In the genomic region with DNA sequence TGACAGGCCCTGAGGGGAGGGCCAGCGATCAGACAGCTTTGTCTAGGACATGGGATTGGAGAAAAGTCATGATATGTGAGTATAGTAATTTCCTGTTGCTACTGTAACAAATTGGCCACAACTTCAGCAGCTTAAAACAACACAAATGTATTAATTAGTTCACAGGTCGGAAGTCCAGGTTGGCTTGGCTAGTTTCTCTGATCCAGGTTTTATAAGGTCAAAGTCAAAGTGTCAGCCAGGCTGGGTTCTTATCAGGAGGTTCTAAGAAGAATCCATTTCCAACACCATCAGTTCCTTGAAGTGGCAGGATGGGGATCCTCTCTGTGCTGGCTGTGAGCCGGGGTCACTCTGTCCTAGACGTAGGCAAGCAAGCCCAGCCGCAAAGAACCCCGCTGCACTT, we compare ENCODE assay signal across 17 cellular contexts.
DNase-seq lines count a peak whose midpoint lies in the region; ATAC-seq, FAIRE-seq and TF ChIP-seq lines count a peak whose summit lies in the region.
"Had no signal": no experiment of that assay in that cellular context is flagged by ENCODE, and none has a peak within 500 bp of the region (broad histone marks: within the 10 kb centered on the region; RNA-seq: fewer than 3 reads in every experiment).

No MANE protein-coding gene starts in this region.

- no peak for ATAC-seq in K562
- ATAC-seq in left colon: peak; percentile 84
- no peak for ATAC-seq in HG03097 (IDR thresholded peaks at IDR 0.05; ENCODE audit: low FRiP score, unreplicated experiment)
- ATAC-seq in GM21381 (IDR thresholded peaks at IDR 0.05; ENCODE audit: unreplicated experiment): no peak
- no peak for ATAC-seq in GM21576 (IDR thresholded peaks at IDR 0.05; ENCODE audit: unreplicated experiment)

- H3K27ac ChIP-seq in K562 (ENCODE audit: extremely low read depth, low read depth, low read length) (no peak overlapping the region), osteoblast (ENCODE audit: low read depth, low read length) (no peak overlapping the region)

- 13% methylated on average over 6 of the region's 6 CpGs for WGBS in K562 (ENCODE audit: insufficient coverage, low coverage, missing lambda C conversion rate)

- H3K27me3 ChIP-seq in K562 (ENCODE audit: control insufficient read depth in 2 of 2, insufficient read depth in 2 of 2, low read length in 2 of 2) (peaks cover 9 to 26% of the 10 kb centered on the region in 2 experiments; a peak in 3 of 5 replicates), osteoblast (ENCODE audit: insufficient read depth, low read length) (peaks cover 10% of the 10 kb centered on the region)

- H3K36me3 ChIP-seq in K562 (ENCODE audit: control insufficient read depth, insufficient read depth, low read length) (no peaks in the 10 kb centered on the region), osteoblast (ENCODE audit: insufficient read depth, low read length) (no peaks in the 10 kb centered on the region)

- no peaks in the 10 kb centered on the region for H3K79me2 ChIP-seq in K562 (ENCODE audit: control insufficient read depth, insufficient read depth, low read length)
- H3K79me2 ChIP-seq in osteoblast (ENCODE audit: insufficient read depth, low read length): no peaks in the 10 kb centered on the region

- H3K4me3 ChIP-seq in K562 (no peak overlapping the region), osteoblast (ENCODE audit: insufficient read depth, low read length) (no peak overlapping the region)

- POLR2A ChIA-PET in K562 (lab: Yijun Ruan, JAX): interaction anchor here (0.6 to 1.1 kb wide), 4 partner anchors 8 to 281 kb away, joined by 3 to 4 read pairs (median 3); no protein-coding TSS in a partner anchor

- TF ChIP-seq CTCF in K562 (IDR thresholded peaks at IDR 0.05 in 2 of 3, conservative IDR thresholded peaks at IDR 0.05 in 1 of 3; ENCODE audit: insufficient read depth in 2 of 3, low read depth in 1 of 3, low read length in 3 of 3) (no peak), osteoblast (IDR thresholded peaks at IDR 0.05; ENCODE audit: extremely low read depth, low read depth, low read length) (no peak)

- in situ Hi-C loops in K562 (cut with MboI): no loop called here

- H3K4me1 ChIP-seq in K562 (replicated peaks in 1 of 2; ENCODE audit: control insufficient read depth in 2 of 2, insufficient read depth in 2 of 2, low read length in 2 of 2): peaks cover 0 to 4% of the 10 kb centered on the region in 2 experiments; a peak in 2 of 5 replicates
- no peaks in the 10 kb centered on the region for H3K4me1 ChIP-seq in osteoblast (ENCODE audit: insufficient read depth, low read length)

- no TSS peak for BruUV-seq in K562 (replicated peaks; lab: Mats Ljungman, UMichigan)

- H2AFZ ChIP-seq in K562 (ENCODE audit: low read depth, low read length) (no peak overlapping the region), osteoblast (ENCODE audit: low read length) (no peak overlapping the region)

- H3K9me3 ChIP-seq in K562 (replicated peaks; ENCODE audit: control insufficient read depth, insufficient read depth, low read depth, low read length): no peaks in the 10 kb centered on the region
- no peaks in the 10 kb centered on the region for H3K9me3 ChIP-seq in osteoblast (ENCODE audit: low read depth, low read length)

- CTCF ChIA-PET in K562 (lab: Yijun Ruan, JAX; ENCODE audit: low intra/inter-chr PET ratio): no interaction called here

- DNase-seq in K562 (ENCODE audit: extremely low read depth in 1 of 4, low spot score in 3 of 4) (no peak), left colon (no peak), osteoblast (ENCODE audit: insufficient read length, low spot score, missing footprints) (peak; percentile 58)
- DNase-seq: C1 segment of cervical spinal cord; Calu3; CD4-positive, alpha-beta memory T cell; COR-L47; DMS53; DMS79 treated with DMSO at 0.1 percent for 48 hours; GF-D8; H7; HCEC 1CT had no signal

- intact Hi-C loops in K562 (cut with micrococcal nuclease): loop anchor here (5.0 to 10.0 kb wide), 2 partner anchors 50 to 197 kb away; partner anchors contain the start of gene MGAT5B
- intact Hi-C loops in left colon (cut with DNase I, micrococcal nuclease): no loop called here

- TF ChIP-seq POLR2A in K562 (conservative IDR thresholded peaks at IDR 0.05): no peak

- no peak for TF ChIP-seq EP300 in K562 (IDR thresholded peaks at IDR 0.05; ENCODE audit: low read length)

- H4K20me1 ChIP-seq in K562 (replicated peaks; ENCODE audit: control insufficient read depth, insufficient read depth, low read length) (no peaks in the 10 kb centered on the region), osteoblast (ENCODE audit: insufficient read depth, low read length) (no peaks in the 10 kb centered on the region)

- TF ChIP-seq RAD21 in K562 (CRISPR knock-in tag; conservative IDR thresholded peaks at IDR 0.05 in 1 of 2, IDR thresholded peaks at IDR 0.05 in 1 of 2): no peak

- H3K9ac ChIP-seq in K562 (ENCODE audit: insufficient read depth in 1 of 2, low read depth in 2 of 2, low read length in 2 of 2): no peak overlapping the region

- FAIRE-seq in K562 (lab: Jason Lieb, UNC): peak; percentile 54
- FAIRE-seq: GM12891, H1 had no signal

- no peak overlapping the region for H3K4me2 ChIP-seq in K562 (ENCODE audit: insufficient read depth, low read length)
- no peak overlapping the region for H3K4me2 ChIP-seq in osteoblast (ENCODE audit: insufficient read depth, low read length)

- no peaks in the 10 kb centered on the region for H3K9me1 ChIP-seq in K562 (ENCODE audit: control insufficient read depth, insufficient read depth, low read length)

TF ChIP-seq in K562, 482 proteins besides CTCF, POLR2A, EP300 and RAD21 (continues in another document):
- TF ChIP-seq BCLAF1 (IDR thresholded peaks at IDR 0.05; ENCODE audit: borderline replicate concordance in 1 of 2, control insufficient read depth in 1 of 2, low read depth in 2 of 2, low read length in 1 of 2) (no peak), THRA (IDR thresholded peaks at IDR 0.05) (no peak), TAL1 (IDR thresholded peaks at IDR 0.05) (no peak), TBP (optimal IDR thresholded peaks at IDR 0.05; ENCODE audit: low read depth, low read length) (no peak), SOX6 (IDR thresholded peaks at IDR 0.05) (no peak), NFATC3 (IDR thresholded peaks at IDR 0.05) (no peak), SMC3 (conservative IDR thresholded peaks at IDR 0.05; ENCODE audit: insufficient read depth, low read depth, low read length) (no peak), PATZ1 (CRISPR knock-in tag; IDR thresholded peaks at IDR 0.05; ENCODE audit: borderline replicate concordance) (no peak), ZNF780A (CRISPR knock-in tag; IDR thresholded peaks at IDR 0.05) (no peak), SPI1 (IDR thresholded peaks at IDR 0.05; ENCODE audit: borderline replicate concordance, low read depth, low read length) (no peak)
